ENCODE assay signal across 9 cellular contexts in genomic region chr2:105969552-105969951, GRCh38.
A peak's percentile ranks its signal among the peaks of the same experiment; 100 is the strongest.
DNase-seq lines count a peak whose midpoint lies in the region; ATAC-seq and TF ChIP-seq lines count a peak whose summit lies in the region.
"Had no signal": no experiment of that assay in that cellular context is flagged by ENCODE, and none has a peak within 500 bp of the region (broad histone marks: within the 10 kb centered on the region; RNA-seq: fewer than 3 reads in every experiment).

No MANE protein-coding gene starts in this region.

- peak; percentile 35; the same call in 1 of the 2 replicates for TF ChIP-seq CTCF in A673 (conservative IDR thresholded peaks at IDR 0.05; ENCODE audit: low read depth, low read length)
- peak; percentile 41 for TF ChIP-seq CTCF in chondrocyte (IDR thresholded peaks at IDR 0.05)
- TF ChIP-seq CTCF in uterus (IDR thresholded peaks at IDR 0.05) = no peak

- POLR2A ChIA-PET in A673 (lab: Charles Lee; ENCODE audit: low non-redundant PET) = no interaction called here

- H3K27me3 Mint-ChIP-seq in chondrocyte (ENCODE audit: low read depth) = peaks cover 11% of the 10 kb centered on the region

- CTCF ChIA-PET in A673 (lab: Charles Lee) = no interaction called here

- peaks cover 2% of the 10 kb centered on the region for H3K36me3 Mint-ChIP-seq in chondrocyte (ENCODE audit: low read depth)

- H3K9me3 ChIP-seq in A673 (ENCODE audit: low read depth, low read length, poor library complexity, severe bottlenecking) (no peaks in the 10 kb centered on the region), uterus (no peaks in the 10 kb centered on the region)

- H3K27ac ChIP-seq in A673 (ENCODE audit: low read depth, low read length, poor library complexity, severe bottlenecking) (no peak overlapping the region), uterus (no peak overlapping the region)

- no peak for ATAC-seq in GM21529 (IDR thresholded peaks at IDR 0.05; ENCODE audit: unreplicated experiment)
- ATAC-seq in GM19395 (IDR thresholded peaks at IDR 0.05; ENCODE audit: unreplicated experiment) = no peak

- peak; percentile 35 for DNase-seq in A673 (ENCODE audit: low spot score)
- DNase-seq in EH (ENCODE audit: low read depth) = peak; percentile 11
- DNase-seq in NCI-H526 treated with DMSO at 0.1 percent for 48 hours (lab: John Stamatoyannopoulos, UW) = peak; percentile 50
- no peak for DNase-seq in chondrocyte (ENCODE audit: low spot score)
- no peak for DNase-seq in globus pallidus (ENCODE audit: low spot score)
- DNase-seq in uterus = no peak
- DNase-seq: naive B cell had no signal

- no TSS peak for BruUV-seq in A673 (replicated peaks; lab: Mats Ljungman, UMichigan)

- H3K36me3 ChIP-seq in A673 (ENCODE audit: insufficient read depth, low read length, poor library complexity, severe bottlenecking) (no peaks in the 10 kb centered on the region), uterus (no peaks in the 10 kb centered on the region)

- no peaks in the 10 kb centered on the region for H3K27me3 ChIP-seq in A673 (replicated peaks; ENCODE audit: insufficient read depth, low read depth, low read length, poor library complexity)
- H3K27me3 ChIP-seq in uterus = no peaks in the 10 kb centered on the region

- no peak for TF ChIP-seq POLR2A in uterus (IDR thresholded peaks at IDR 0.05)

- H3K4me3 ChIP-seq in A673 (ENCODE audit: low read depth, low read length, poor library complexity, severe bottlenecking) (no peak overlapping the region), uterus (no peak overlapping the region)

- H3K27ac Mint-ChIP-seq in chondrocyte (ENCODE audit: unreplicated experiment) = no peak overlapping the region

- H3K4me3 Mint-ChIP-seq in chondrocyte (ENCODE audit: unreplicated experiment) = no peak overlapping the region
- H3K4me3 Mint-ChIP-seq: naive B cell had no signal

- H3K9me3 Mint-ChIP-seq in chondrocyte (ENCODE audit: low read depth) = peaks cover 4% of the 10 kb centered on the region

- intact Hi-C loops in A673 (cut with micrococcal nuclease; ENCODE audit: unreplicated experiment) (no loop called here), uterus (cut with DNase I; ENCODE audit: low total_unique reads) (no loop called here)

- H3K4me1 Mint-ChIP-seq in chondrocyte (ENCODE audit: low read depth) = no peaks in the 10 kb centered on the region

- no peaks in the 10 kb centered on the region for H3K4me1 ChIP-seq in A673 (ENCODE audit: insufficient read depth, low read length, poor library complexity, severe bottlenecking)
- H3K4me1 ChIP-seq in uterus = no peaks in the 10 kb centered on the region

Comparison
In these comparisons a context has a peak if more than half of its experiments do, and no peak if none do; other contexts are left out.
1. DNase-seq: peak in A673 (single experiment), EH (single experiment) and NCI-H526 treated with DMSO at 0.1 percent for 48 hours (single experiment); none in chondrocyte (single experiment), globus pallidus (single experiment) and uterus (0 of 2).
2. CTCF ChIP-seq: peak in A673 (single experiment) and chondrocyte (single experiment); none in uterus (0 of 4).